ENCODE assay signal across 19 cellular contexts in genomic region chr1:54795841-54796468, GRCh38. TPM values are rescaled to one million over a fixed set of nuclear protein-coding genes. Genes with fewer than 3 reads are reported as not detected.
A peak's percentile ranks its signal among the peaks of the same experiment; 100 is the strongest.
DNase-seq lines count a peak whose midpoint lies in the region; ATAC-seq, FAIRE-seq and TF ChIP-seq lines count a peak whose summit lies in the region.
"Had no signal": no experiment of that assay in that cellular context is flagged by ENCODE, and none has a peak within 500 bp of the region (broad histone marks: within the 10 kb centered on the region; RNA-seq: fewer than 3 reads in every experiment).

No MANE protein-coding gene starts in this region.

- no peaks in the 10 kb centered on the region for H3K27me3 ChIP-seq in small intestine (ENCODE audit: control insufficient read depth in 2 of 2, insufficient read depth in 2 of 2, low read length in 2 of 2)
- H3K27me3 ChIP-seq: thyroid gland had no signal

- CTCF ChIA-PET in Calu3 (lab: Charles Lee), result interaction anchor here (1.0 kb wide), 2 partner anchors 8 to 9 kb away, joined by 3 read pairs; no protein-coding TSS in a partner anchor

- H3K4me3 Mint-ChIP-seq in Calu3 (ENCODE audit: low read depth, unreplicated experiment), result peak overlapping the region; percentile 45
- no peak overlapping the region for H3K4me3 Mint-ChIP-seq in activated T-helper 17 cell treated with anti-CD3 and anti-CD28 coated beads, Interleukin-2, amount 50 U/mL, for 72 hours
- H3K4me3 Mint-ChIP-seq: activated naive CD8-positive, alpha-beta T cell; H9; T-helper 1 cell treated with Interleukin-12 subunit alpha and Interleukin-12 subunit beta and Interleukin-4 antibody, amounts not matched to agents 30 μg/mL and 1 μg/mL, for 36 hours had no signal

- no peak overlapping the region for H3K4me3 ChIP-seq in small intestine (ENCODE audit: low read depth in 1 of 2, low read length in 2 of 2)
- H3K4me3 ChIP-seq: SJSA1, thyroid gland had no signal

- no peaks in the 10 kb centered on the region for H3K36me3 ChIP-seq in small intestine (ENCODE audit: control insufficient read depth in 2 of 2, insufficient read depth in 2 of 2, low read length in 2 of 2)
- H3K36me3 ChIP-seq: neutrophil, SJSA1, thyroid gland had no signal

- 73 to 82% (median 75%) methylated on average over 18 of the region's 18 CpGs for WGBS in small intestine, 3 donors

- H3K4me1 Mint-ChIP-seq in Calu3 (ENCODE audit: low read depth, unreplicated experiment), result peaks cover 68% of the 10 kb centered on the region
- H3K4me1 Mint-ChIP-seq in activated T-helper 17 cell treated with anti-CD3 and anti-CD28 coated beads, Interleukin-2, amount 50 U/mL, for 72 hours, result peaks cover 24% of the 10 kb centered on the region

- H3K4me1 ChIP-seq in small intestine (ENCODE audit: control insufficient read depth in 2 of 2, insufficient read depth in 1 of 2, low read depth in 1 of 2, low read length in 1 of 2), result peaks cover 5 to 17% of the 10 kb centered on the region in 2 donors

- no peak for ATAC-seq in activated T-helper 17 cell treated with anti-CD3 and anti-CD28 coated beads, Interleukin-2, amount 50 U/mL, for 72 hours (replicated peaks)
- ATAC-seq in left colon (peak; percentile 61), HG03442 (IDR thresholded peaks at IDR 0.05; ENCODE audit: unreplicated experiment) (no peak)

- no peak for FAIRE-seq in small intestine (lab: Jason Lieb, UNC)
- FAIRE-seq: endothelial cell of umbilical vein had no signal

- no TSS peak for BruUV-seq in Calu3 (replicated peaks; lab: Mats Ljungman, UMichigan)

- DNase-seq in Calu3 (peak; percentile 67), left colon (peak; percentile 88 to 93), small intestine (peak; percentile 73), NCI-H1105 (lab: John Stamatoyannopoulos, UW) (no peak)
- DNase-seq in stimulated activated CD4-positive, alpha-beta T cell treated with anti-CD3 and anti-CD28 coated beads, Interleukin-1b, Interleukin-23, amount 100 ng/mL, for 48 hours, result no peak
- DNase-seq: activated CD4-positive, alpha-beta T cell treated with anti-CD3 and anti-CD28 coated beads, Interleukin-2, amount 50 U/mL, for 48 hours; foreskin melanocyte; H9; NCI-H1436 treated with DMSO at 0.1 percent for 48 hours; NCI-H774; thyroid gland had no signal

- H3K27ac ChIP-seq in small intestine (ENCODE audit: low read depth in 1 of 2, low read length in 1 of 2), result peak overlapping the region; percentile 95
- H3K27ac ChIP-seq: neutrophil, SJSA1, thyroid gland had no signal

- intact Hi-C loops in Calu3 (cut with micrococcal nuclease; ENCODE audit: unreplicated experiment), result loop anchor here (5.0 kb wide), 1 partner anchor 34 kb away; the partner anchor contains the start of gene PARS2
- intact Hi-C loops in left colon (cut with DNase I, micrococcal nuclease), result no loop called here

- H3K9me3 Mint-ChIP-seq in Calu3 (ENCODE audit: low read depth, unreplicated experiment), result no peaks in the 10 kb centered on the region
- H3K9me3 Mint-ChIP-seq in activated T-helper 17 cell treated with anti-CD3 and anti-CD28 coated beads, Interleukin-2, amount 50 U/mL, for 72 hours, result no peaks in the 10 kb centered on the region
- H3K9me3 Mint-ChIP-seq: T-helper 1 cell treated with Interleukin-12 subunit alpha and Interleukin-12 subunit beta and Interleukin-4 antibody, amounts not matched to agents 30 μg/mL and 1 μg/mL, for 36 hours had no signal

- no peaks in the 10 kb centered on the region for H3K27me3 Mint-ChIP-seq in Calu3 (ENCODE audit: unreplicated experiment)
- no peaks in the 10 kb centered on the region for H3K27me3 Mint-ChIP-seq in activated T-helper 17 cell treated with anti-CD3 and anti-CD28 coated beads, Interleukin-2, amount 50 U/mL, for 72 hours
- H3K27me3 Mint-ChIP-seq: activated naive CD8-positive, alpha-beta T cell had no signal

- TF ChIP-seq CTCF in Calu3 (IDR thresholded peaks at IDR 0.05; ENCODE audit: unreplicated experiment), result no peak

- peak overlapping the region; percentile 59 for H3K27ac Mint-ChIP-seq in Calu3 (ENCODE audit: unreplicated experiment)
- peak overlapping the region; percentile 50 for H3K27ac Mint-ChIP-seq in activated T-helper 17 cell treated with anti-CD3 and anti-CD28 coated beads, Interleukin-2, amount 50 U/mL, for 72 hours
- H3K27ac Mint-ChIP-seq: activated naive CD8-positive, alpha-beta T cell had no signal

- no peaks in the 10 kb centered on the region for H3K9me3 ChIP-seq in small intestine (ENCODE audit: control insufficient read depth, low read depth)
- H3K9me3 ChIP-seq: neutrophil, thyroid gland had no signal

- H3K36me3 Mint-ChIP-seq in Calu3 (ENCODE audit: insufficient read depth, unreplicated experiment), result peaks cover 22% of the 10 kb centered on the region
- H3K36me3 Mint-ChIP-seq in activated T-helper 17 cell treated with anti-CD3 and anti-CD28 coated beads, Interleukin-2, amount 50 U/mL, for 72 hours (ENCODE audit: low read depth), result peaks cover 9% of the 10 kb centered on the region
- H3K36me3 Mint-ChIP-seq: activated naive CD8-positive, alpha-beta T cell had no signal

RNA-seq across cellular contexts. Expression of gene TTC22, which starts 5.2 kb away (rescaled TPM):
- total RNA-seq in Calu3 (2022), result 17.2 and 17.4 TPM in 2 replicates
- 10 to 100 TPM in 1 of 2 donors, 1 to 10 TPM in 1; 3.6 to 10.6 TPM for total RNA-seq in activated T-helper 17 cell treated with anti-CD3 and anti-CD28 coated beads, Interleukin-2, amount 50 U/mL, for 72 hours
- total RNA-seq in left colon, result 10 to 100 TPM; 88.7 to 94.5 TPM
- polyA plus RNA-seq in small intestine, result 10 to 100 TPM; 10.7 to 27.5 (median 20.0) TPM
- total RNA-seq: endothelial cell of umbilical vein, G401, SJSA1 had no signal
- polyA plus RNA-seq: endothelial cell of umbilical vein had no signal

RNA-seq across cellular contexts. Expression of gene PARS2, which starts 31.6 kb away (rescaled TPM):
- total RNA-seq in Calu3 (2022) (9.0 and 10.0 TPM in 2 replicates), left colon (10 to 100 TPM in 1 of 2 donors, 1 to 10 TPM in 1; 9.3 to 11.3 TPM)
- 1 to 10 TPM; 4.7 to 6.6 TPM for total RNA-seq in activated T-helper 17 cell treated with anti-CD3 and anti-CD28 coated beads, Interleukin-2, amount 50 U/mL, for 72 hours
- 1 to 10 TPM; 2.5 to 4.8 (median 3.0) TPM for polyA plus RNA-seq in small intestine

Comparison
In these comparisons a context has a peak if more than half of its experiments do, and no peak if none do; other contexts are left out.
1. DNase-seq: peak in Calu3 (single experiment), left colon (2 of 2) and small intestine (single experiment); none in stimulated activated CD4-positive, alpha-beta T cell treated with anti-CD3 and anti-CD28 coated beads, Interleukin-1b, Interleukin-23, amount 100 ng/mL, for 48 hours (single experiment) and NCI-H1105 (single experiment).